In genomic region chr3:17054301-17054700, GRCh38 we compare ENCODE assay signal across 23 cellular contexts.
DNase-seq lines count a peak whose midpoint lies in the region; ATAC-seq and TF ChIP-seq lines count a peak whose summit lies in the region.
"Had no signal": no experiment of that assay in that cellular context is flagged by ENCODE, and none has a peak within 500 bp of the region (broad histone marks: within the 10 kb centered on the region; RNA-seq: fewer than 3 reads in every experiment).

No MANE protein-coding gene starts in this region.

- H3K9me3 ChIP-seq in CD8-positive, alpha-beta T cell (ENCODE audit: low read length), result peaks cover 7% of the 10 kb centered on the region
- H3K9me3 ChIP-seq in HAP-1, result no peaks in the 10 kb centered on the region
- H3K9me3 ChIP-seq: upper lobe of left lung had no signal

- no peaks in the 10 kb centered on the region for H3K27me3 Mint-ChIP-seq in T-helper 1 cell treated with Interleukin-12 subunit alpha and Interleukin-12 subunit beta and Interleukin-4 antibody, amounts not matched to agents 30 μg/mL and 1 μg/mL, for 36 hours (ENCODE audit: low read depth)
- H3K27me3 Mint-ChIP-seq in CD8-positive, alpha-beta T cell (ENCODE audit: low read depth), result no peaks in the 10 kb centered on the region
- H3K27me3 Mint-ChIP-seq in activated B cell treated with CpG ODN at 0.5 μM for 24 hours (no peaks in the 10 kb centered on the region), memory B cell (no peaks in the 10 kb centered on the region)

- POLR2A ChIA-PET in CD8-positive, alpha-beta T cell (lab: Charles Lee), result no interaction called here
- POLR2A ChIA-PET in activated B cell treated with CpG ODN at 0.5 μM for 24 hours (lab: Charles Lee), result no interaction called here

- no peak overlapping the region for H3K4me3 ChIP-seq in CD8-positive, alpha-beta T cell (ENCODE audit: low read depth, low read length)
- H3K4me3 ChIP-seq in HAP-1, result no peak overlapping the region
- H3K4me3 ChIP-seq: upper lobe of left lung had no signal

- H3K27me3 ChIP-seq in CD8-positive, alpha-beta T cell (ENCODE audit: insufficient read depth, low read length), result no peaks in the 10 kb centered on the region
- no peaks in the 10 kb centered on the region for H3K27me3 ChIP-seq in HAP-1 (ENCODE audit: low read depth)
- H3K27me3 ChIP-seq: brain microvascular endothelial cell, foreskin keratinocyte, upper lobe of left lung had no signal

- CTCF ChIA-PET in CD8-positive, alpha-beta T cell (lab: Charles Lee), result no interaction called here
- CTCF ChIA-PET in activated B cell treated with CpG ODN at 0.5 μM for 24 hours (lab: Charles Lee), result no interaction called here

- peaks cover 59% of the 10 kb centered on the region for H3K36me3 Mint-ChIP-seq in T-helper 1 cell treated with Interleukin-12 subunit alpha and Interleukin-12 subunit beta and Interleukin-4 antibody, amounts not matched to agents 30 μg/mL and 1 μg/mL, for 36 hours (ENCODE audit: low read depth)
- H3K36me3 Mint-ChIP-seq in CD8-positive, alpha-beta T cell, result peaks cover 75% of the 10 kb centered on the region
- peaks cover 71% of the 10 kb centered on the region for H3K36me3 Mint-ChIP-seq in activated B cell treated with CpG ODN at 0.5 μM for 24 hours (ENCODE audit: low read depth)
- H3K36me3 Mint-ChIP-seq in memory B cell, result peaks cover 53% of the 10 kb centered on the region

- intact Hi-C loops in CD8-positive, alpha-beta T cell (cut with DNase I, micrococcal nuclease), result no loop called here
- intact Hi-C loops in activated B cell treated with CpG ODN at 0.5 μM for 24 hours (cut with micrococcal nuclease), result no loop called here

- no peak overlapping the region for H3K27ac ChIP-seq in CD8-positive, alpha-beta T cell (ENCODE audit: low read depth, low read length)
- H3K27ac ChIP-seq: 22Rv1, foreskin keratinocyte, upper lobe of left lung had no signal

- peak overlapping the region; percentile 16 for H3K27ac Mint-ChIP-seq in T-helper 1 cell treated with Interleukin-12 subunit alpha and Interleukin-12 subunit beta and Interleukin-4 antibody, amounts not matched to agents 30 μg/mL and 1 μg/mL, for 36 hours
- peak overlapping the region; percentile 9 for H3K27ac Mint-ChIP-seq in CD8-positive, alpha-beta T cell
- H3K27ac Mint-ChIP-seq in activated B cell treated with CpG ODN at 0.5 μM for 24 hours, result peak overlapping the region; percentile 11
- H3K27ac Mint-ChIP-seq in memory B cell, result peak overlapping the region; percentile 40

- in situ Hi-C loops in HAP-1 (cut with MboI; ENCODE audit: low sequenced_read_pairs), result no loop called here

- H3K4me1 Mint-ChIP-seq in T-helper 1 cell treated with Interleukin-12 subunit alpha and Interleukin-12 subunit beta and Interleukin-4 antibody, amounts not matched to agents 30 μg/mL and 1 μg/mL, for 36 hours (ENCODE audit: low read depth), result peaks cover 17% of the 10 kb centered on the region
- peaks cover 26% of the 10 kb centered on the region for H3K4me1 Mint-ChIP-seq in CD8-positive, alpha-beta T cell (ENCODE audit: low read depth)
- H3K4me1 Mint-ChIP-seq in activated B cell treated with CpG ODN at 0.5 μM for 24 hours (peaks cover 27% of the 10 kb centered on the region), memory B cell (peaks cover 10% of the 10 kb centered on the region)

- ATAC-seq in CD8-positive, alpha-beta T cell, result no peak
- ATAC-seq in activated B cell treated with CpG ODN at 0.5 μM for 24 hours (ENCODE audit: low read depth) (no peak), memory B cell (ENCODE audit: low read depth) (no peak)
- ATAC-seq: foreskin keratinocyte had no signal

- no peaks in the 10 kb centered on the region for H3K4me1 ChIP-seq in CD8-positive, alpha-beta T cell (ENCODE audit: insufficient read depth, low read length)
- peaks cover 11% of the 10 kb centered on the region for H3K4me1 ChIP-seq in HAP-1
- H3K4me1 ChIP-seq: foreskin keratinocyte, upper lobe of left lung had no signal

- TF ChIP-seq CTCF in CD8-positive, alpha-beta T cell (IDR thresholded peaks at IDR 0.05), result no peak
- no peak for TF ChIP-seq CTCF in activated B cell treated with CpG ODN at 0.5 μM for 24 hours (IDR thresholded peaks at IDR 0.05)

- peaks cover 32% of the 10 kb centered on the region for H3K9me3 Mint-ChIP-seq in T-helper 1 cell treated with Interleukin-12 subunit alpha and Interleukin-12 subunit beta and Interleukin-4 antibody, amounts not matched to agents 30 μg/mL and 1 μg/mL, for 36 hours
- H3K9me3 Mint-ChIP-seq in CD8-positive, alpha-beta T cell, result peaks cover 10% of the 10 kb centered on the region
- H3K9me3 Mint-ChIP-seq in activated B cell treated with CpG ODN at 0.5 μM for 24 hours (no peaks in the 10 kb centered on the region), memory B cell (no peaks in the 10 kb centered on the region)

- no peak overlapping the region for H3K4me3 Mint-ChIP-seq in T-helper 1 cell treated with Interleukin-12 subunit alpha and Interleukin-12 subunit beta and Interleukin-4 antibody, amounts not matched to agents 30 μg/mL and 1 μg/mL, for 36 hours
- H3K4me3 Mint-ChIP-seq in CD8-positive, alpha-beta T cell, result no peak overlapping the region
- H3K4me3 Mint-ChIP-seq in activated B cell treated with CpG ODN at 0.5 μM for 24 hours (no peak overlapping the region), memory B cell (no peak overlapping the region)

- DNase-seq in T-helper 1 cell, result no peak
- no peak for DNase-seq in CD8-positive, alpha-beta T cell
- DNase-seq in activated B cell treated with CpG ODN at 0.5 μM for 24 hours, result no peak
- DNase-seq in memory B cell (ENCODE audit: low spot score in 2 of 2), result no peak
- DNase-seq in Ammon's horn (ENCODE audit: low spot score), result no peak
- no peak for DNase-seq in HAP-1 (ENCODE audit: low spot score in 2 of 2)
- DNase-seq in SHP77 treated with DMSO at 0.1 percent for 48 hours (lab: John Stamatoyannopoulos, UW), result no peak
- DNase-seq: activated CD8-positive, alpha-beta memory T cell treated with anti-CD3 and anti-CD28 coated beads, Interleukin-2, amount 50 U/mL, for 48 hours; activated effector memory CD4-positive, alpha-beta T cell treated with Interleukin-2 at 50 U/mL for 16 hours; brain microvascular endothelial cell; DMS53; effector CD8-positive, alpha-beta T cell; foreskin keratinocyte; mesendoderm; NCI-H1092 treated with DMSO at 0.1 percent for 48 hours; NCI-H2029; NCI-H2227 treated with DMSO at 0.1 percent for 48 hours; NCI-H748 treated with DMSO at 0.1 percent for 48 hours; occipital lobe; substantia nigra; upper lobe of left lung had no signal

- H3K36me3 ChIP-seq in CD8-positive, alpha-beta T cell (ENCODE audit: insufficient read depth, low read length), result no peaks in the 10 kb centered on the region
- no peaks in the 10 kb centered on the region for H3K36me3 ChIP-seq in HAP-1 (replicated peaks)
- H3K36me3 ChIP-seq: brain microvascular endothelial cell, upper lobe of left lung had no signal
